In genomic region chr4:1540601-1541375, GRCh38 we compare ENCODE assay signal across 19 cellular contexts.
"Had no signal": no experiment of that assay in that cellular context is flagged by ENCODE, and none has a peak within 500 bp of the region (broad histone marks: within the 10 kb centered on the region; RNA-seq: fewer than 3 reads in every experiment).

No MANE protein-coding gene starts in this region.

- H3K27me3 ChIP-seq: body of pancreas, cardiac muscle cell had no signal

- H3K27ac Mint-ChIP-seq: activated naive CD8-positive, alpha-beta T cell treated with anti-CD3 and anti-CD28 coated beads, Interleukin-2, amount 50 U/mL, for 24 hours; dendritic cell treated with granulocyte-macrophage colony-stimulating factor and Interleukin-4, amounts not matched to agents 40 ng/mL and 50 ng/mL, for 4 days; naive thymus-derived CD4-positive, alpha-beta T cell; progenitor cell of endocrine pancreas; stimulated activated naive CD8-positive, alpha-beta T cell treated with anti-CD3 and anti-CD28 coated beads, Interleukin-15, Interleukin-2, amounts not matched to agents 100 ng/mL and 50 ng/mL, for 24 hours; T-cell had no signal

- H3K27me3 Mint-ChIP-seq: activated naive CD8-positive, alpha-beta T cell treated with anti-CD3 and anti-CD28 coated beads, Interleukin-2, amount 50 U/mL, for 24 hours; naive thymus-derived CD4-positive, alpha-beta T cell; progenitor cell of endocrine pancreas; stimulated activated naive CD8-positive, alpha-beta T cell treated with anti-CD3 and anti-CD28 coated beads, Interleukin-15, Interleukin-2, amounts not matched to agents 100 ng/mL and 50 ng/mL, for 24 hours; T-cell had no signal

- H3K27ac ChIP-seq: body of pancreas, cardiac muscle cell, tibial artery had no signal

- H3K4me1 Mint-ChIP-seq: neural crest cell had no signal

- H3K36me3 ChIP-seq: cardiac muscle cell, heart right ventricle, tibial artery had no signal

- H3K9me3 ChIP-seq: body of pancreas, heart right ventricle, tibial artery had no signal

- H3K4me1 ChIP-seq: body of pancreas had no signal

- H3K4me3 Mint-ChIP-seq: activated naive CD8-positive, alpha-beta T cell treated with anti-CD3 and anti-CD28 coated beads, Interleukin-2, amount 50 U/mL, for 24 hours; dendritic cell treated with granulocyte-macrophage colony-stimulating factor and Interleukin-4, amounts not matched to agents 40 ng/mL and 50 ng/mL, for 4 days; naive thymus-derived CD4-positive, alpha-beta T cell; neural crest cell; stimulated activated naive CD8-positive, alpha-beta T cell treated with anti-CD3 and anti-CD28 coated beads, Interleukin-15, Interleukin-2, amounts not matched to agents 100 ng/mL and 50 ng/mL, for 24 hours; T-cell had no signal

- H3K36me3 Mint-ChIP-seq: naive thymus-derived CD4-positive, alpha-beta T cell; T-cell had no signal

- H3K9me3 Mint-ChIP-seq: activated naive CD8-positive, alpha-beta T cell treated with anti-CD3 and anti-CD28 coated beads, Interleukin-2, amount 50 U/mL, for 24 hours; dendritic cell treated with granulocyte-macrophage colony-stimulating factor and Interleukin-4, amounts not matched to agents 40 ng/mL and 50 ng/mL, for 4 days; naive thymus-derived CD4-positive, alpha-beta T cell; neural crest cell; stimulated activated naive CD8-positive, alpha-beta T cell treated with anti-CD3 and anti-CD28 coated beads, Interleukin-15, Interleukin-2, amounts not matched to agents 100 ng/mL and 50 ng/mL, for 24 hours; T-cell had no signal

- DNase-seq: activated CD4-positive, alpha-beta T cell treated with anti-CD3 and anti-CD28 coated beads for 1 hour; activated CD4-positive, alpha-beta T cell treated with anti-CD3 and anti-CD28 coated beads, Interleukin-2, amount 50 U/mL, for 4 hours; activated effector memory CD4-positive, alpha-beta T cell treated with anti-CD3 and anti-CD28 coated beads, Interleukin-2, amount 50 U/mL, for 16 hours; activated naive CD4-positive, alpha-beta T cell treated with anti-CD3 and anti-CD28 coated beads, Interleukin-2, amount 50 U/mL, for 16 hours; activated naive CD8-positive, alpha-beta T cell treated with anti-CD3 and anti-CD28 coated beads, Interleukin-2, amount 50 U/mL, for 24 hours; body of pancreas; effector CD4-positive, alpha-beta T cell; islet precursor cell; naive thymus-derived CD4-positive, alpha-beta T cell; stimulated activated CD4-positive, alpha-beta T cell treated with anti-CD3 and anti-CD28 coated beads, Interleukin-12 subunit alpha, Interleukin-12 subunit beta, amount 100 ng/mL, for 4 hours; substantia nigra; T-cell; tibial artery had no signal

- H3K4me3 ChIP-seq: body of pancreas, cardiac muscle cell, heart right ventricle, tibial artery had no signal

- ATAC-seq: activated naive CD8-positive, alpha-beta T cell treated with anti-CD3 and anti-CD28 coated beads, Interleukin-2, amount 50 U/mL, for 24 hours; T-cell had no signal
